Comparison of ENCODE assay signal across 32 cellular contexts in genomic region chr16:50804290-50804907, GRCh38.
"Had no signal": no experiment of that assay in that cellular context is flagged by ENCODE, and none has a peak within 500 bp of the region (broad histone marks: within the 10 kb centered on the region; RNA-seq: fewer than 3 reads in every experiment).

No MANE protein-coding gene starts in this region.

- H3K36me3 Mint-ChIP-seq: mesothelial cell of epicardium had no signal

- H3K27ac ChIP-seq: ascending aorta, brain microvascular endothelial cell, gastrocnemius medialis, left ventricle myocardium inferior, parathyroid adenoma, psoas muscle, sigmoid colon, suprapubic skin, tibial artery, upper lobe of right lung, VCaP had no signal

- H3K27me3 Mint-ChIP-seq: activated CD4-positive, alpha-beta memory T cell treated with anti-CD3 and anti-CD28 coated beads, Interleukin-2, amount 10 ng/mL, durations not matched to agents 7 days and 5 days; activated CD4-positive, alpha-beta T cell treated with anti-CD3 and anti-CD28 coated beads, Interleukin-2, amount 10 ng/mL, durations not matched to agents 7 days and 5 days; activated naive CD8-positive, alpha-beta T cell treated with anti-CD3 and anti-CD28 coated beads, Interleukin-2, amount 10 ng/mL, durations not matched to agents 7 days and 5 days had no signal

- H3K4me3 Mint-ChIP-seq: activated CD4-positive, alpha-beta memory T cell treated with anti-CD3 and anti-CD28 coated beads, Interleukin-2, amount 10 ng/mL, durations not matched to agents 7 days and 5 days; activated CD4-positive, alpha-beta T cell treated with anti-CD3 and anti-CD28 coated beads, Interleukin-2, amount 10 ng/mL, durations not matched to agents 7 days and 5 days; activated naive CD8-positive, alpha-beta T cell treated with anti-CD3 and anti-CD28 coated beads, Interleukin-2, amount 10 ng/mL, durations not matched to agents 7 days and 5 days; activated T-cell treated with anti-CD3 and anti-CD28 coated beads, Interleukin-2, amount 50 U/mL, for 4 hours; effector memory CD8-positive, alpha-beta T cell; mesothelial cell of epicardium; neural crest cell; stimulated activated naive B cell treated with anti-CD40 and anti-IgM and Interleukin-4, amounts not matched to agents 10 μg/mL and 1 μg/mL and 100 μg/mL, for 72 hours had no signal

- DNase-seq: activated CD4-positive, alpha-beta memory T cell treated with anti-CD3 and anti-CD28 coated beads, Interleukin-2, amount 10 ng/mL, durations not matched to agents 7 days and 5 days; activated CD4-positive, alpha-beta T cell treated with anti-CD3 and anti-CD28 coated beads, Interleukin-2, amount 10 ng/mL, durations not matched to agents 7 days and 5 days; activated CD8-positive, alpha-beta memory T cell treated with anti-CD3 and anti-CD28 coated beads, Interleukin-2, amount 50 U/mL, for 48 hours; activated naive CD8-positive, alpha-beta T cell treated with anti-CD3 and anti-CD28 coated beads, Interleukin-2, amount 10 ng/mL, durations not matched to agents 7 days and 5 days; activated T-cell treated with anti-CD3 and anti-CD28 coated beads, Interleukin-2, amount 50 U/mL, for 4 hours; brain microvascular endothelial cell; cortex of kidney; effector memory CD8-positive, alpha-beta T cell; erythroblast; gastrocnemius medialis; glutamatergic neuron; left ventricle myocardium inferior; naive B cell; occipital lobe; psoas muscle; sigmoid colon; small intestine; stimulated activated CD4-positive, alpha-beta T cell treated with anti-CD3 and anti-CD28 coated beads, Interleukin-1b, Interleukin-23, amount 100 ng/mL, for 48 hours; stimulated activated CD4-positive, alpha-beta T cell treated with anti-CD3 and anti-CD28 coated beads, Interleukin-4, amount 100 ng/mL, for 4 hours; stimulated activated CD8-positive, alpha-beta memory T cell treated with anti-CD3 and anti-CD28 coated beads, Interleukin-4, amount 100 ng/mL, for 48 hours; stimulated activated naive B cell treated with anti-CD40 and anti-IgM and Interleukin-4, amounts not matched to agents 10 μg/mL and 1 μg/mL and 100 μg/mL, for 72 hours; T-helper 9 cell; tibial artery; upper lobe of right lung had no signal

- H3K27ac Mint-ChIP-seq: activated CD4-positive, alpha-beta memory T cell treated with anti-CD3 and anti-CD28 coated beads, Interleukin-2, amount 10 ng/mL, durations not matched to agents 7 days and 5 days; activated CD4-positive, alpha-beta T cell treated with anti-CD3 and anti-CD28 coated beads, Interleukin-2, amount 10 ng/mL, durations not matched to agents 7 days and 5 days; activated naive CD8-positive, alpha-beta T cell treated with anti-CD3 and anti-CD28 coated beads, Interleukin-2, amount 10 ng/mL, durations not matched to agents 7 days and 5 days; activated T-helper 2 cell treated with anti-CD3 and anti-CD28 coated beads, Interferon-gamma antibody, Interleukin-2, Interleukin-4, amounts not matched to agents 10 μg/mL and 5 μg/mL and 100 μg/mL, durations not matched to agents 14 hours and 24 hours and 36 hours; mesothelial cell of epicardium had no signal

- H3K36me3 ChIP-seq: brain microvascular endothelial cell, gastrocnemius medialis, left ventricle myocardium inferior, sigmoid colon, upper lobe of right lung had no signal

- H3K4me1 ChIP-seq: parathyroid adenoma, upper lobe of right lung had no signal

- H3K9me3 Mint-ChIP-seq: activated CD4-positive, alpha-beta memory T cell treated with anti-CD3 and anti-CD28 coated beads, Interleukin-2, amount 10 ng/mL, durations not matched to agents 7 days and 5 days; activated CD4-positive, alpha-beta T cell treated with anti-CD3 and anti-CD28 coated beads, Interleukin-2, amount 10 ng/mL, durations not matched to agents 7 days and 5 days; activated naive CD8-positive, alpha-beta T cell treated with anti-CD3 and anti-CD28 coated beads, Interleukin-2, amount 10 ng/mL, durations not matched to agents 7 days and 5 days; activated T-cell treated with anti-CD3 and anti-CD28 coated beads, Interleukin-2, amount 50 U/mL, for 4 hours; activated T-helper 2 cell treated with anti-CD3 and anti-CD28 coated beads, Interferon-gamma antibody, Interleukin-2, Interleukin-4, amounts not matched to agents 10 μg/mL and 5 μg/mL and 100 μg/mL, durations not matched to agents 14 hours and 24 hours and 36 hours; effector memory CD8-positive, alpha-beta T cell; mesothelial cell of epicardium; neural crest cell; stimulated activated naive B cell treated with anti-CD40 and anti-IgM and Interleukin-4, amounts not matched to agents 10 μg/mL and 1 μg/mL and 100 μg/mL, for 72 hours had no signal

- H3K9ac ChIP-seq: parathyroid adenoma had no signal

- H3K79me2 ChIP-seq: parathyroid adenoma had no signal

- H3K27me3 ChIP-seq: ascending aorta, brain microvascular endothelial cell, gastrocnemius medialis, sigmoid colon, suprapubic skin, tibial artery, upper lobe of right lung had no signal

- H3K4me3 ChIP-seq: ascending aorta, gastrocnemius medialis, left ventricle myocardium inferior, psoas muscle, sigmoid colon, suprapubic skin, tibial artery, upper lobe of right lung had no signal

- ATAC-seq: activated CD4-positive, CD25-positive, alpha-beta regulatory T cell treated with anti-CD3 and anti-CD28 coated beads, Interleukin-2, amount 50 U/mL, for 24 hours; activated T-cell treated with anti-CD3 and anti-CD28 coated beads, Interleukin-2, amount 50 U/mL, for 4 hours; effector memory CD8-positive, alpha-beta T cell; gastrocnemius medialis; psoas muscle; stimulated activated naive B cell treated with anti-CD40 and anti-IgM and Interleukin-4, amounts not matched to agents 10 μg/mL and 1 μg/mL and 100 μg/mL, for 72 hours; upper lobe of right lung had no signal
